Comparison of ENCODE assay signal across 8 cellular contexts in the genomic region with DNA sequence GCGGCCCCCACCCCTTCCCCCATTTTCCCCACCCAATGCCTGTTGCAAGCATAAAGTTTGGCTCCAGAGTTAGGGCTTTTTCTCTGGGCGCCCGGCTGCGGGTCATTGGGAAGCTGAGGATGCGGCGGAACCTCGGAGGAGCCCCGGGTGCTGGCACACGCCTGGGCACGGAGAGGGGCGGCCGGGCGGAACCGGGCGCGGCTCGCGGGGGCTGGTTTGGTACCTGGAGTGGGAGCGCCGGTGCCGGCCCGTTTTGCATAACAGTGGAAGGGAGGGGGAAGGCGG. TPM values are rescaled to one million over a fixed set of nuclear protein-coding genes. Genes with fewer than 3 reads are reported as not detected.
DNase-seq lines count a peak whose midpoint lies in the region; ATAC-seq and TF ChIP-seq lines count a peak whose summit lies in the region.

No MANE protein-coding gene starts in this region.

- no peaks in the 10 kb centered on the region for H3K27me3 Mint-ChIP-seq in activated naive CD4-positive, alpha-beta T cell treated with anti-CD3 and anti-CD28 coated beads for 36 hours (ENCODE audit: low read depth)
- H3K27me3 Mint-ChIP-seq in activated CD8-positive, alpha-beta T cell treated with anti-CD3 and anti-CD28 coated beads for 36 hours, result no peaks in the 10 kb centered on the region

- ATAC-seq in activated CD8-positive, alpha-beta T cell treated with anti-CD3 and anti-CD28 coated beads for 36 hours, result no peak
- no peak for ATAC-seq in HG03571 (IDR thresholded peaks at IDR 0.05; ENCODE audit: unreplicated experiment)
- no peak for ATAC-seq in activated CD4-positive, CD25-positive, alpha-beta regulatory T cell treated with anti-CD3 and anti-CD28 coated beads, Interleukin-2, amount 50 U/mL, for 24 hours

- H3K9me3 Mint-ChIP-seq in activated naive CD4-positive, alpha-beta T cell treated with anti-CD3 and anti-CD28 coated beads for 36 hours, result no peaks in the 10 kb centered on the region
- no peaks in the 10 kb centered on the region for H3K9me3 Mint-ChIP-seq in activated CD8-positive, alpha-beta T cell treated with anti-CD3 and anti-CD28 coated beads for 36 hours

- peak overlapping the region; percentile 56 for H3K27ac Mint-ChIP-seq in activated naive CD4-positive, alpha-beta T cell treated with anti-CD3 and anti-CD28 coated beads for 36 hours
- peak overlapping the region; percentile 87 for H3K27ac Mint-ChIP-seq in activated CD8-positive, alpha-beta T cell treated with anti-CD3 and anti-CD28 coated beads for 36 hours

- POLR2A ChIA-PET in activated CD8-positive, alpha-beta T cell treated with anti-CD3 and anti-CD28 coated beads for 36 hours (lab: Charles Lee), result interaction anchor here (1.5 to 2.6 kb wide), 3 partner anchors 9 to 229 kb away, joined by 4 to 16 read pairs (median 11); a partner anchor contains a TSS

- no peak for DNase-seq in activated naive CD4-positive, alpha-beta T cell treated with anti-CD3 and anti-CD28 coated beads for 36 hours
- no peak for DNase-seq in activated naive CD4-positive, alpha-beta T cell treated with Interleukin-2 at 50 U/mL for 16 hours
- no peak for DNase-seq in activated CD8-positive, alpha-beta T cell treated with anti-CD3 and anti-CD28 coated beads for 36 hours
- DNase-seq in substantia nigra (lab: John Stamatoyannopoulos, UW) (no peak), NCI-H2029 treated with DMSO at 0.1 percent for 48 hours (lab: John Stamatoyannopoulos, UW) (no peak)

- no peak for TF ChIP-seq CTCF in activated CD8-positive, alpha-beta T cell treated with anti-CD3 and anti-CD28 coated beads for 36 hours (IDR thresholded peaks at IDR 0.05)

- peak overlapping the region; percentile 75 for H3K9ac ChIP-seq in iPS-18a (ENCODE audit: low read length)

- peak overlapping the region; percentile 81 for H3K4me3 Mint-ChIP-seq in activated naive CD4-positive, alpha-beta T cell treated with anti-CD3 and anti-CD28 coated beads for 36 hours
- peak overlapping the region; percentile 79 for H3K4me3 Mint-ChIP-seq in activated CD8-positive, alpha-beta T cell treated with anti-CD3 and anti-CD28 coated beads for 36 hours

- no peaks in the 10 kb centered on the region for H3K9me3 ChIP-seq in iPS-18a (ENCODE audit: control insufficient read depth, low read depth, low read length)

- H3K36me3 Mint-ChIP-seq in activated naive CD4-positive, alpha-beta T cell treated with anti-CD3 and anti-CD28 coated beads for 36 hours (ENCODE audit: low read depth), result no peaks in the 10 kb centered on the region
- no peaks in the 10 kb centered on the region for H3K36me3 Mint-ChIP-seq in activated CD8-positive, alpha-beta T cell treated with anti-CD3 and anti-CD28 coated beads for 36 hours (ENCODE audit: low read depth)

- H3K27me3 ChIP-seq in iPS-18a (ENCODE audit: control insufficient read depth, insufficient read depth, low read length), result peaks cover 30% of the 10 kb centered on the region

- no peaks in the 10 kb centered on the region for H3K36me3 ChIP-seq in iPS-18a (ENCODE audit: control insufficient read depth, low read depth, low read length)

- H3K4me1 Mint-ChIP-seq in activated naive CD4-positive, alpha-beta T cell treated with anti-CD3 and anti-CD28 coated beads for 36 hours (ENCODE audit: low read depth), result peaks cover 4% of the 10 kb centered on the region
- peaks cover 3% of the 10 kb centered on the region for H3K4me1 Mint-ChIP-seq in activated CD8-positive, alpha-beta T cell treated with anti-CD3 and anti-CD28 coated beads for 36 hours (ENCODE audit: low read depth)

- CTCF ChIA-PET in activated naive CD4-positive, alpha-beta T cell treated with anti-CD3 and anti-CD28 coated beads for 36 hours (lab: Charles Lee), result interaction anchor here (1.0 to 1.3 kb wide), 2 partner anchors 9 to 78 kb away, joined by 3 read pairs; no protein-coding TSS in a partner anchor
- CTCF ChIA-PET in activated CD8-positive, alpha-beta T cell treated with anti-CD3 and anti-CD28 coated beads for 36 hours (lab: Charles Lee), result interaction anchor here (0.6 to 2.0 kb wide), 6 partner anchors 9 to 265 kb away, joined by 3 to 7 read pairs (median 4); no protein-coding TSS in a partner anchor

- intact Hi-C loops in activated naive CD4-positive, alpha-beta T cell treated with anti-CD3 and anti-CD28 coated beads for 36 hours (cut with micrococcal nuclease), result loop anchor here (1.0 to 10.0 kb wide), 7 partner anchors 96 to 1346 kb away; a partner anchor contains a TSS
- intact Hi-C loops in activated CD8-positive, alpha-beta T cell treated with anti-CD3 and anti-CD28 coated beads for 36 hours (cut with micrococcal nuclease), result no loop called here

- peaks cover 3% of the 10 kb centered on the region for H3K4me1 ChIP-seq in iPS-18a (ENCODE audit: control insufficient read depth, low read depth, low read length)

- H3K27ac ChIP-seq in iPS-18a (ENCODE audit: low read length) (no peak overlapping the region), substantia nigra (ENCODE audit: low read depth, low read length, poor library complexity, severe bottlenecking) (peak overlapping the region; percentile 58)

- peak overlapping the region; percentile 84 for H3K4me3 ChIP-seq in iPS-18a (ENCODE audit: low read length)

RNA-seq across cellular contexts. Expression of a gene that starts 1.2 kb away (rescaled TPM):
- total RNA-seq in activated naive CD4-positive, alpha-beta T cell treated with anti-CD3 and anti-CD28 coated beads for 36 hours, result 1 to 10 TPM; 3.8 to 4.2 TPM
- total RNA-seq in activated CD8-positive, alpha-beta T cell treated with anti-CD3 and anti-CD28 coated beads for 36 hours, result 1 to 10 TPM; 6.8 to 7.1 TPM
